ENCODE assay signal across 16 cellular contexts in the genomic region with DNA sequence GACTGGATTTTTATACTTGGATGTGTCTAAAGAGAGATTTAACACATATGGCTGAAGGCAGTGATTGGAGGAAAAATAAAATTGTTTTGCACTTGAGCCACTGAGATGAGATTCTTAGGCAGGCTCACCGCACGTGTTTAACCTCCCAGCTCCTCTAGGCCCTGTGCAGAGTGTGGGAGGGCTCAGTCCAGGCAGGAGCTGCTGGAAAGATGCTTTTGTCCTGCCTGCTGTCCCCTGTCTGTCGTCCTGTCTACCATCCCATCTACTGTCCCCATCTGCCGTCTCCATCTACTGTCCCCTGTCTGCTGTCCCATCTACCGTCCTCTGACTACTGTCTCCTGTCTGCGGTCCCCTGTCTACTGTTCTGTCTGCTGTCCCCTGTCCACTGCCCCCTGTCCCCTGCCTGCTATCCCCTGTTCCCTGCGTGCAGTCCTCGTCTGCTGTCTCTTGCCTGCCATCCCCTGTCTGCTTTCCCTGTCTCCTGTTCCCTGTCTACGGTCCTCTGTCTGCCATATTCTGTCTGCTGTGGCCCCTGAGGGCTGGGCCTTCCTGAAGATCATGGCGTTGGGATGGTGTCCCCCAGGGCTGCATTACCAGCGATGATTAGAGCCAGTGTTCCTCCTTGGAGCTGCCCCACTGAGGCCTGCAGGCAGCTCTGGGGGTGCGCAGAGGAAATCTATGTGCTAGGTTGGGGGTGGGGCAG. TPM values are rescaled to one million over a fixed set of nuclear protein-coding genes. Genes with fewer than 3 reads are reported as not detected.
A peak's percentile ranks its signal among the peaks of the same experiment; 100 is the strongest.
DNase-seq lines count a peak whose midpoint lies in the region; ATAC-seq and TF ChIP-seq lines count a peak whose summit lies in the region.
"Had no signal": no experiment of that assay in that cellular context is flagged by ENCODE, and none has a peak within 500 bp of the region (broad histone marks: within the 10 kb centered on the region; RNA-seq: fewer than 3 reads in every experiment).

No MANE protein-coding gene starts in this region.

- H2AFZ ChIP-seq in GM23248: peak overlapping the region; percentile 40; the same call in 1 of the 2 replicates

- in situ Hi-C loops in GM23248 (cut with MboI): no loop called here

- H3K27ac ChIP-seq in GM23248 (peak overlapping the region; percentile 36), SK-N-MC (peak overlapping the region; percentile 95)

- H3K27ac Mint-ChIP-seq in osteocyte (ENCODE audit: unreplicated experiment): peak overlapping the region; percentile 88
- H3K27ac Mint-ChIP-seq: IgD-negative memory B cell had no signal

- peak overlapping the region; percentile 17 for H3K4me2 ChIP-seq in GM23248 (ENCODE audit: unreplicated experiment)

- H3K9ac ChIP-seq in GM23248 (peak overlapping the region; percentile 46; the same call in 1 of the 2 replicates), SK-N-MC (ENCODE audit: insufficient read length) (peak overlapping the region; percentile 70)

- DNase-seq in GM23248 (no peak), SK-N-MC (ENCODE audit: low read depth, low spot score) (no peak), hepatic stellate cell (ENCODE audit: low spot score) (peak; percentile 44), osteocyte (ENCODE audit: extremely low spot score, unreplicated experiment) (no peak), NCI-H524 (lab: John Stamatoyannopoulos, UW) (no peak), DMS79 treated with DMSO at 0.1 percent for 48 hours (lab: John Stamatoyannopoulos, UW) (no peak), activated T-cell treated with anti-CD3 and anti-CD28 coated beads for 4 hours (no peak)
- no peak for DNase-seq in activated T-cell treated with anti-CD3 and anti-CD28 coated beads, Interleukin-2, amount 50 U/mL, for 4 hours
- DNase-seq: activated naive CD4-positive, alpha-beta T cell treated with Interleukin-2 at 50 U/mL for 16 hours; GF-D8; NCI-H1048; NCI-H2171; NK-92 treated with Interleukin-12 subunit alpha and Interleukin-12 subunit beta, amount 100 ng/mL, for 24 hours; SHP77 treated with DMSO at 0.1 percent for 48 hours; stimulated activated CD4-positive, alpha-beta T cell treated with anti-CD3 and anti-CD28 coated beads, Interleukin-4, amount 100 ng/mL, for 24 hours had no signal

- H3K27me3 ChIP-seq in GM23248 (replicated peaks; ENCODE audit: insufficient read depth): no peaks in the 10 kb centered on the region

- no peak for ATAC-seq in activated T-cell treated with anti-CD3 and anti-CD28 coated beads, Interleukin-2, amount 50 U/mL, for 4 hours

- H3K9me3 ChIP-seq in GM23248 (ENCODE audit: low read depth) (no peaks in the 10 kb centered on the region), SK-N-MC (ENCODE audit: low read depth, low read length) (no peaks in the 10 kb centered on the region)

- H3K9me2 ChIP-seq in GM23248 (ENCODE audit: insufficient read depth): no peaks in the 10 kb centered on the region

- H3K9me3 Mint-ChIP-seq in osteocyte (ENCODE audit: unreplicated experiment): no peaks in the 10 kb centered on the region
- H3K9me3 Mint-ChIP-seq in activated T-cell treated with anti-CD3 and anti-CD28 coated beads, Interleukin-2, amount 50 U/mL, for 4 hours: no peaks in the 10 kb centered on the region
- H3K9me3 Mint-ChIP-seq: IgD-negative memory B cell had no signal

- 82 to 85% methylated on average over 12 of the region's 12 CpGs for WGBS in GM23248 (ENCODE audit: low coverage in 1 of 2, low lambda C conversion rate in 2 of 2, missing lambda C conversion rate in 2 of 2), 2 experiments

- peaks cover 30% of the 10 kb centered on the region for H3K4me1 ChIP-seq in GM23248 (ENCODE audit: insufficient read depth)

- H3K4me1 Mint-ChIP-seq in osteocyte (ENCODE audit: unreplicated experiment): peaks cover 60% of the 10 kb centered on the region
- H3K4me1 Mint-ChIP-seq in activated T-cell treated with anti-CD3 and anti-CD28 coated beads, Interleukin-2, amount 50 U/mL, for 4 hours (ENCODE audit: low read depth): no peaks in the 10 kb centered on the region
- H3K4me1 Mint-ChIP-seq: IgD-negative memory B cell had no signal

- H3K4me3 ChIP-seq in GM23248: no peak overlapping the region
- H3K4me3 ChIP-seq in SK-N-MC: peak overlapping the region; percentile 52

- H3K36me3 ChIP-seq in GM23248 (ENCODE audit: low read depth): no peaks in the 10 kb centered on the region
- H3K36me3 ChIP-seq in SK-N-MC (ENCODE audit: insufficient read depth, low read length): no peaks in the 10 kb centered on the region

- no peaks in the 10 kb centered on the region for H3F3A ChIP-seq in GM23248 (ENCODE audit: insufficient read depth)

- no peaks in the 10 kb centered on the region for H3K79me2 ChIP-seq in GM23248 (ENCODE audit: insufficient read depth)

- no peak for TF ChIP-seq CTCF in osteocyte (IDR thresholded peaks at IDR 0.05)

- H3K36me3 Mint-ChIP-seq in osteocyte (ENCODE audit: unreplicated experiment): no peaks in the 10 kb centered on the region
- no peaks in the 10 kb centered on the region for H3K36me3 Mint-ChIP-seq in activated T-cell treated with anti-CD3 and anti-CD28 coated beads, Interleukin-2, amount 50 U/mL, for 4 hours (ENCODE audit: insufficient read depth)
- H3K36me3 Mint-ChIP-seq: IgD-negative memory B cell had no signal

- no peaks in the 10 kb centered on the region for H3K27me3 Mint-ChIP-seq in osteocyte (ENCODE audit: unreplicated experiment)
- H3K27me3 Mint-ChIP-seq in activated T-cell treated with anti-CD3 and anti-CD28 coated beads, Interleukin-2, amount 50 U/mL, for 4 hours (ENCODE audit: low read depth): no peaks in the 10 kb centered on the region
- H3K27me3 Mint-ChIP-seq: IgD-negative memory B cell had no signal

- H3K4me3 Mint-ChIP-seq in osteocyte (ENCODE audit: unreplicated experiment): no peak overlapping the region
- no peak overlapping the region for H3K4me3 Mint-ChIP-seq in activated T-cell treated with anti-CD3 and anti-CD28 coated beads, Interleukin-2, amount 50 U/mL, for 4 hours
- H3K4me3 Mint-ChIP-seq: IgD-negative memory B cell had no signal

- H4K20me1 ChIP-seq in GM23248 (ENCODE audit: insufficient read depth): no peaks in the 10 kb centered on the region

RNA-seq across cellular contexts. Expression of a gene that starts 43.7 kb away (rescaled TPM):
- 27.3 and 35.8 TPM in 2 replicates for total RNA-seq in GM23248 (2014; rRNA removed; shearing (Covaris generic))
- 3.3 and 4.0 TPM in 2 replicates for polyA plus RNA-seq in GM23248 (2016; fragmentation: Nextera tagmentation; extraction: Ambion mirVana)
- 42.6 and 43.0 TPM in 2 replicates for total RNA-seq in osteocyte
- total RNA-seq in activated T-cell treated with anti-CD3 and anti-CD28 coated beads, Interleukin-2, amount 50 U/mL, for 4 hours: 10 to 100 TPM; 23.9 to 32.3 (median 28.2) TPM
